13 cellular contexts compared by ENCODE assay signal in the genomic region with DNA sequence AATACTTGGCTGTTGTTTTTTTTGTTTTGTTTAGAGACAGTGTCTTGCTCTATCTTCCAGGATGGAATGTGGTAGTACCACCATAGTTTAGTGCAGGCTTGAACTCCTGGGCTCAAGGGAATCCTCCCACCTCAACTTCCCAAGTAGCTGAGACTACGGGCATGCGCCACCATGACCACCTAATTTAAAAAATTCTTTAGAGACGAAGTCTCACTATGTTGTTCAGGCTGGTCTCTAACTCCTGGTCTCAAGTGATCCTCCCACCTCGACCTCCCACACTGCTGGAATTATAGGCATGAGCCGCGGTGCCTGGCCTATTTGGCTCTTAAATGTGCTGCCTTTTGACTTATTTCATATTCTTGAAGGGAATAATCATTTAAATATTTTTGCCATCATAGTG.
"Had no signal": no experiment of that assay in that cellular context is flagged by ENCODE, and none has a peak within 500 bp of the region (broad histone marks: within the 10 kb centered on the region; RNA-seq: fewer than 3 reads in every experiment).

No MANE protein-coding gene starts in this region.

- DNase-seq: activated CD4-positive, alpha-beta T cell treated with anti-CD3 and anti-CD28 coated beads for 4 hours; activated CD8-positive, alpha-beta memory T cell treated with anti-CD3 and anti-CD28 coated beads, Interleukin-2, amount 50 U/mL, for 48 hours; activated CD8-positive, alpha-beta T cell treated with anti-CD3 and anti-CD28 coated beads, Interleukin-2, amount 10 ng/mL, durations not matched to agents 7 days and 5 days; activated naive CD4-positive, alpha-beta T cell treated with anti-CD3 and anti-CD28 coated beads for 36 hours; effector CD4-positive, alpha-beta T cell; hippocampal formation; naive B cell; stimulated activated CD4-positive, alpha-beta T cell treated with anti-CD3 and anti-CD28 coated beads, Interleukin-4, amount 100 ng/mL, for 24 hours; T-helper 1 cell; upper lobe of right lung had no signal

- H3K4me1 ChIP-seq: upper lobe of right lung had no signal

- H3K27ac Mint-ChIP-seq: activated CD8-positive, alpha-beta T cell treated with anti-CD3 and anti-CD28 coated beads, Interleukin-2, amount 10 ng/mL, durations not matched to agents 7 days and 5 days; activated naive CD4-positive, alpha-beta T cell treated with anti-CD3 and anti-CD28 coated beads for 36 hours; stimulated activated naive CD8-positive, alpha-beta T cell treated with anti-CD3 and anti-CD28 coated beads, Interleukin-15, Interleukin-2, amounts not matched to agents 100 ng/mL and 50 ng/mL, for 24 hours had no signal

- H3K27me3 ChIP-seq: upper lobe of right lung had no signal

- H3K4me3 Mint-ChIP-seq: activated CD8-positive, alpha-beta T cell treated with anti-CD3 and anti-CD28 coated beads, Interleukin-2, amount 10 ng/mL, durations not matched to agents 7 days and 5 days; activated naive CD4-positive, alpha-beta T cell treated with anti-CD3 and anti-CD28 coated beads for 36 hours; naive B cell; stimulated activated naive CD8-positive, alpha-beta T cell treated with anti-CD3 and anti-CD28 coated beads, Interleukin-15, Interleukin-2, amounts not matched to agents 100 ng/mL and 50 ng/mL, for 24 hours had no signal

- H3K36me3 ChIP-seq: upper lobe of right lung had no signal

- H3K27me3 Mint-ChIP-seq: naive B cell; stimulated activated naive CD8-positive, alpha-beta T cell treated with anti-CD3 and anti-CD28 coated beads, Interleukin-15, Interleukin-2, amounts not matched to agents 100 ng/mL and 50 ng/mL, for 24 hours had no signal

- ATAC-seq: activated CD8-positive, alpha-beta T cell treated with anti-CD3 and anti-CD28 coated beads, Interleukin-2, amount 10 ng/mL, durations not matched to agents 7 days and 5 days had no signal

- H3K27ac ChIP-seq: coronary artery, epithelial cell of prostate, upper lobe of right lung had no signal

- H3K4me3 ChIP-seq: coronary artery, upper lobe of right lung had no signal
